Comparison of ENCODE assay signal across 13 cellular contexts in genomic region chr19:16161848-16162247, GRCh38. TPM values are rescaled to one million over a fixed set of nuclear protein-coding genes. Genes with fewer than 3 reads are reported as not detected.
DNase-seq lines count a peak whose midpoint lies in the region; FAIRE-seq and TF ChIP-seq lines count a peak whose summit lies in the region.
"Had no signal": no experiment of that assay in that cellular context is flagged by ENCODE, and none has a peak within 500 bp of the region (broad histone marks: within the 10 kb centered on the region; RNA-seq: fewer than 3 reads in every experiment).

No MANE protein-coding gene starts in this region.

- FAIRE-seq in frontal cortex (lab: Jason Lieb, UNC), result no peak
- FAIRE-seq: small intestine had no signal

- H3K4me3 ChIP-seq in cardiac fibroblast (replicated peaks in 1 of 2; ENCODE audit: low read depth in 2 of 2, low read length in 2 of 2), result no peak overlapping the region
- no peak overlapping the region for H3K4me3 ChIP-seq in skeletal muscle cell (ENCODE audit: low read depth, low read length)

- peak; percentile 22 for DNase-seq in activated naive CD4-positive, alpha-beta T cell treated with Interleukin-2 at 50 U/mL for 16 hours
- DNase-seq in activated naive CD4-positive, alpha-beta T cell (lab: John Stamatoyannopoulos, UW), result no peak
- DNase-seq in MV-4-11 (lab: John Stamatoyannopoulos, UW) (peak; percentile 35), cardiac fibroblast (ENCODE audit: low read depth in 2 of 2) (peak; percentile 45 to 85), skeletal muscle cell (ENCODE audit: low read depth) (peak; percentile 62), frontal cortex (ENCODE audit: low spot score in 2 of 2) (no peak), cortex of kidney (lab: John Stamatoyannopoulos, UW) (no peak)
- no peak for DNase-seq in effector CD8-positive, alpha-beta T cell (lab: John Stamatoyannopoulos, UW)
- DNase-seq: midbrain, NCI-H526, substantia nigra had no signal

- TF ChIP-seq CTCF in cardiac fibroblast (IDR thresholded peaks at IDR 0.05; ENCODE audit: low read depth, low read length), result no peak

RNA-seq across cellular contexts. Expression of gene CIB3, which starts 11.5 kb away (rescaled TPM):
- total RNA-seq in frontal cortex, result not detected
- total RNA-seq: glomerular endothelial cell had no signal

RNA-seq across cellular contexts. Expression of gene HSH2D, which starts 18.4 kb away (rescaled TPM):
- under 0.01 TPM for total RNA-seq in frontal cortex
- total RNA-seq: glomerular endothelial cell had no signal

RNA-seq across cellular contexts. Expression of gene FAM32A, which starts 23.4 kb away (rescaled TPM):
- total RNA-seq in frontal cortex, result 122 TPM

RNA-seq across cellular contexts. Expression of gene AP1M1, which starts 35.9 kb away (rescaled TPM):
- total RNA-seq in frontal cortex, result 28.1 TPM

RNA-seq across cellular contexts. Expression of gene RAB8A, which starts 50.2 kb away (rescaled TPM):
- 45.2 TPM for total RNA-seq in frontal cortex

Comparison
In these comparisons a context has a peak if more than half of its experiments do, and no peak if none do; other contexts are left out.
1. DNase-seq: peak in activated naive CD4-positive, alpha-beta T cell treated with Interleukin-2 at 50 U/mL for 16 hours (single experiment), MV-4-11 (single experiment), cardiac fibroblast (2 of 2) and skeletal muscle cell (single experiment); none in activated naive CD4-positive, alpha-beta T cell (0 of 4), effector CD8-positive, alpha-beta T cell (single experiment), frontal cortex (0 of 2) and cortex of kidney (single experiment).